Comparison of ENCODE assay signal across 8 cellular contexts in the genomic region with DNA sequence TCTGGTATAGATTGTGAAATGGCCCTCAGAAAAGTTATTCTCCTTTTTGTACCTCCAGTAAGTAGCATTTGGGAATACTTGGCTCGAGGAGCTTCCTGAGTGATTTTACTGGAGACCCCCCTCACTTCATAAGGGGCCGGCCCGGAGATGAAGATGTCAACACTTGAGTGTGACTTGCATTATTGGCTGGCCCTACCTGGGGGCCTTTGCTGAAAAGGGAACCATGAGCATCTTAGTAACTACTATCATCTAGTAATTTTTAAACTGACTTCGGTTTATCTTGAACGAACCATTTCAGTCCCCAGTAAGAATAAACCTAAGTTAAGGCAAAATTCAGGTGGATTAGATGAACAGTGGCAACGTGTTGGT. TPM values are rescaled to one million over a fixed set of nuclear protein-coding genes. Genes with fewer than 3 reads are reported as not detected.
DNase-seq lines count a peak whose midpoint lies in the region; ATAC-seq, FAIRE-seq and TF ChIP-seq lines count a peak whose summit lies in the region.

No MANE protein-coding gene starts in this region.

- DNase-seq in CD4-positive, alpha-beta T cell: no peak
- DNase-seq in Karpas-422: peak; percentile 54
- DNase-seq in pancreas: no peak
- DNase-seq in retina: no peak
- no peak for DNase-seq in HPDE6-E6E7 (ENCODE audit: extremely low spot score)
- no peak for DNase-seq in GDM1 (lab: John Stamatoyannopoulos, UW)

- no peak overlapping the region for H2AFZ ChIP-seq in Karpas-422 (ENCODE audit: low read length)

- peak overlapping the region; percentile 94 for H3K4me3 Mint-ChIP-seq in CD4-positive, alpha-beta T cell
- no peak overlapping the region for H3K4me3 Mint-ChIP-seq in dendritic cell treated with granulocyte-macrophage colony-stimulating factor and Interleukin-4, amounts not matched to agents 40 ng/mL and 50 ng/mL, for 4 days

- peaks cover 22% of the 10 kb centered on the region for H3K4me1 Mint-ChIP-seq in CD4-positive, alpha-beta T cell (ENCODE audit: low read depth)
- peaks cover 23% of the 10 kb centered on the region for H3K4me1 Mint-ChIP-seq in dendritic cell treated with granulocyte-macrophage colony-stimulating factor and Interleukin-4, amounts not matched to agents 40 ng/mL and 50 ng/mL, for 4 days (ENCODE audit: low read depth)

- no peak for ATAC-seq in CD4-positive, alpha-beta T cell (ENCODE audit: poor library complexity)
- ATAC-seq in pancreas (no peak), GM19351 (IDR thresholded peaks at IDR 0.05; ENCODE audit: unreplicated experiment) (no peak)

- intact Hi-C loops in CD4-positive, alpha-beta T cell (cut with DNase I, micrococcal nuclease): loop anchor here (2.0 to 5.0 kb wide), 2 partner anchors 15 to 227 kb away; partner anchors contain the start of gene CEP70 (in 2 of the 2)
- intact Hi-C loops in dendritic cell treated with granulocyte-macrophage colony-stimulating factor and Interleukin-4, amounts not matched to agents 40 ng/mL and 50 ng/mL, for 4 days (cut with micrococcal nuclease): no loop called here
- intact Hi-C loops in pancreas (cut with DNase I): no loop called here

- no peaks in the 10 kb centered on the region for H3K27me3 ChIP-seq in CD4-positive, alpha-beta T cell (ENCODE audit: control insufficient read depth, insufficient read depth, low read length)
- no peaks in the 10 kb centered on the region for H3K27me3 ChIP-seq in Karpas-422 (ENCODE audit: low read length)
- H3K27me3 ChIP-seq in pancreas: no peaks in the 10 kb centered on the region

- H3K36me3 ChIP-seq in Karpas-422 (ENCODE audit: insufficient read depth, low read length) (peaks cover 8% of the 10 kb centered on the region; the same call in 1 of the 2 replicates), pancreas (no peaks in the 10 kb centered on the region)

- peaks cover 59% of the 10 kb centered on the region for H3K79me2 ChIP-seq in Karpas-422 (ENCODE audit: low read length)

- no peaks in the 10 kb centered on the region for H4K20me1 ChIP-seq in Karpas-422 (ENCODE audit: insufficient read depth, low read depth, low read length)

- TF ChIP-seq CTCF in CD4-positive, alpha-beta T cell (IDR thresholded peaks at IDR 0.05): no peak
- no peak for TF ChIP-seq CTCF in pancreas (IDR thresholded peaks at IDR 0.05)

- no peaks in the 10 kb centered on the region for H3K9me2 ChIP-seq in Karpas-422 (replicated peaks; ENCODE audit: insufficient read depth, low read length)

- peaks cover 6% of the 10 kb centered on the region for H3K27me3 Mint-ChIP-seq in CD4-positive, alpha-beta T cell
- H3K27me3 Mint-ChIP-seq in dendritic cell treated with granulocyte-macrophage colony-stimulating factor and Interleukin-4, amounts not matched to agents 40 ng/mL and 50 ng/mL, for 4 days: peaks cover 12% of the 10 kb centered on the region

- peak overlapping the region; percentile 98 for H3K27ac Mint-ChIP-seq in CD4-positive, alpha-beta T cell
- H3K27ac Mint-ChIP-seq in dendritic cell treated with granulocyte-macrophage colony-stimulating factor and Interleukin-4, amounts not matched to agents 40 ng/mL and 50 ng/mL, for 4 days: peak overlapping the region; percentile 79

- no peak for FAIRE-seq in pancreas (lab: Jason Lieb, UNC)

- POLR2A ChIA-PET in CD4-positive, alpha-beta T cell (lab: Charles Lee): interaction anchor here (0.7 to 4.9 kb wide), 5 partner anchors 15 to 313 kb away, joined by 3 to 75 read pairs (median 5); partner anchors contain the start of gene CEP70

- peaks cover 32% of the 10 kb centered on the region for H3K4me1 ChIP-seq in Karpas-422 (ENCODE audit: low read length)
- H3K4me1 ChIP-seq in pancreas: peaks cover 0 to 19% (median 3%) of the 10 kb centered on the region in 3 donors

- no peak overlapping the region for H3K27ac ChIP-seq in CD4-positive, alpha-beta T cell (ENCODE audit: low read depth, low read length)
- H3K27ac ChIP-seq in Karpas-422 (ENCODE audit: low read length): peak overlapping the region; percentile 87
- H3K27ac ChIP-seq in pancreas: peak overlapping the region in 3 of 4 donors; percentile 10 to 98 (median 97)

- H3K9ac ChIP-seq in Karpas-422 (ENCODE audit: low read length): peak overlapping the region; percentile 96

- 60 to 69% methylated on average over 6 of the region's 6 CpGs for WGBS in pancreas, 2 donors

- peak overlapping the region; percentile 92 for H3K4me3 ChIP-seq in Karpas-422 (ENCODE audit: low read length)
- peak overlapping the region in 2 of 4 donors; percentile 67 to 75 for H3K4me3 ChIP-seq in pancreas

- CTCF ChIA-PET in CD4-positive, alpha-beta T cell (lab: Charles Lee): interaction anchor here (1.7 kb wide), 1 partner anchor 15 kb away, joined by 6 read pairs; the partner anchor contains the start of gene CEP70

- peaks cover 2% of the 10 kb centered on the region for H3K9me3 Mint-ChIP-seq in CD4-positive, alpha-beta T cell
- no peaks in the 10 kb centered on the region for H3K9me3 Mint-ChIP-seq in dendritic cell treated with granulocyte-macrophage colony-stimulating factor and Interleukin-4, amounts not matched to agents 40 ng/mL and 50 ng/mL, for 4 days

- peak overlapping the region; percentile 76 for H3K4me2 ChIP-seq in Karpas-422 (ENCODE audit: low read depth, low read length, poor library complexity, severe bottlenecking)

- H3K9me3 ChIP-seq in CD4-positive, alpha-beta T cell (ENCODE audit: control insufficient read depth, low read length): no peaks in the 10 kb centered on the region
- H3K9me3 ChIP-seq in Karpas-422 (ENCODE audit: low read length): no peaks in the 10 kb centered on the region
- no peaks in the 10 kb centered on the region for H3K9me3 ChIP-seq in pancreas

- H3K36me3 Mint-ChIP-seq in CD4-positive, alpha-beta T cell (ENCODE audit: low read depth): peaks cover 27% of the 10 kb centered on the region
- no peaks in the 10 kb centered on the region for H3K36me3 Mint-ChIP-seq in dendritic cell treated with granulocyte-macrophage colony-stimulating factor and Interleukin-4, amounts not matched to agents 40 ng/mL and 50 ng/mL, for 4 days (ENCODE audit: low read depth)

RNA-seq across cellular contexts. Expression of gene FAIM, which starts 1.3 kb away (rescaled TPM):
- total RNA-seq in CD4-positive, alpha-beta T cell: 1 to 10 TPM; 1.5 to 1.6 TPM
- 39.2 and 58.0 TPM in 2 replicates for total RNA-seq in Karpas-422 (2014; rRNA removed; shearing (Covaris generic); ENCODE audit: low replicate concordance)
- total RNA-seq in pancreas: 10 to 100 TPM; 10.5 to 17.7 (median 13.4) TPM
- 10 to 100 TPM; 32.4 to 36.5 TPM for polyA plus RNA-seq in pancreas

RNA-seq across cellular contexts. Expression of gene CEP70, which starts 15.8 kb away (rescaled TPM):
- total RNA-seq in CD4-positive, alpha-beta T cell: 10 to 100 TPM; 21.5 to 23.0 TPM
- 16.6 and 43.9 TPM in 2 replicates for total RNA-seq in Karpas-422 (2014; rRNA removed; shearing (Covaris generic); ENCODE audit: low replicate concordance)
- 10 to 100 TPM; 22.0 to 44.0 (median 24.6) TPM for total RNA-seq in pancreas
- polyA plus RNA-seq in pancreas: 10 to 100 TPM; 13.6 to 16.9 TPM

Comparison
In these comparisons a context has a peak if more than half of its experiments do, and no peak if none do; other contexts are left out.
1. RNA of gene FAIM, which starts 1.3 kb away (total RNA-seq): 39.2 to 58.0 TPM in Karpas-422 and 10.5 to 17.7 TPM in pancreas; 1.5 to 1.6 TPM in CD4-positive, alpha-beta T cell; every median in the first group is over 4 times any median in the second.
2. intact Hi-C loops: an anchor here in CD4-positive, alpha-beta T cell (2.0 to 5.0 kb wide); none called in dendritic cell treated with granulocyte-macrophage colony-stimulating factor and Interleukin-4, amounts not matched to agents 40 ng/mL and 50 ng/mL, for 4 days and pancreas.